ENCODE assay signal across 8 cellular contexts in genomic region chr9:131503626-131504465, GRCh38. TPM values are rescaled to one million over a fixed set of nuclear protein-coding genes. Genes with fewer than 3 reads are reported as not detected.
DNase-seq lines count a peak whose midpoint lies in the region; ATAC-seq and TF ChIP-seq lines count a peak whose summit lies in the region.

No MANE protein-coding gene starts in this region.

- no peaks in the 10 kb centered on the region for H3K27me3 Mint-ChIP-seq in activated naive CD8-positive, alpha-beta T cell treated with anti-CD3 and anti-CD28 coated beads, Interleukin-2, amount 50 U/mL, for 24 hours
- peaks cover 10 to 24% (median 14%) of the 10 kb centered on the region in 3 donors for H3K27me3 Mint-ChIP-seq in immature natural killer cell (ENCODE audit: low read depth in 3 of 3)

- no peaks in the 10 kb centered on the region for H3K9me3 Mint-ChIP-seq in activated naive CD8-positive, alpha-beta T cell treated with anti-CD3 and anti-CD28 coated beads, Interleukin-2, amount 50 U/mL, for 24 hours
- no peaks in the 10 kb centered on the region for H3K9me3 Mint-ChIP-seq in immature natural killer cell

- H3K9ac ChIP-seq in SK-N-MC (ENCODE audit: insufficient read length): peak overlapping the region; percentile 93

- H3K4me3 Mint-ChIP-seq in activated naive CD8-positive, alpha-beta T cell treated with anti-CD3 and anti-CD28 coated beads, Interleukin-2, amount 50 U/mL, for 24 hours: peak overlapping the region; percentile 93
- H3K4me3 Mint-ChIP-seq in immature natural killer cell: peak overlapping the region; percentile 88 to 93 (median 92)

- no peaks in the 10 kb centered on the region for H3K27me3 ChIP-seq in cardiac muscle cell

- H3K36me3 ChIP-seq in cardiac muscle cell: peaks cover 15% of the 10 kb centered on the region
- H3K36me3 ChIP-seq in SK-N-MC (ENCODE audit: insufficient read depth, low read length): peaks cover 7% of the 10 kb centered on the region

- peaks cover 60% of the 10 kb centered on the region for H3K4me1 Mint-ChIP-seq in activated naive CD8-positive, alpha-beta T cell treated with anti-CD3 and anti-CD28 coated beads, Interleukin-2, amount 50 U/mL, for 24 hours
- peaks cover 40 to 50% of the 10 kb centered on the region in 2 donors for H3K4me1 Mint-ChIP-seq in immature natural killer cell

- peaks cover 7% of the 10 kb centered on the region for H3K4me1 ChIP-seq in cardiac muscle cell (ENCODE audit: low read depth)

- DNase-seq in cardiac muscle cell (ENCODE audit: low read depth in 1 of 2, low spot score in 1 of 2) (peak in 1 of 2 donors; percentile 7), Right ventricle myocardium inferior (ENCODE audit: missing footprints) (no peak), SK-N-MC (ENCODE audit: low read depth, low spot score) (no peak), immature natural killer cell (peak in 2 of 3 donors; percentile 19 to 20)
- peak; percentile 75 for DNase-seq in activated naive CD8-positive, alpha-beta T cell treated with anti-CD3 and anti-CD28 coated beads, Interleukin-2, amount 50 U/mL, for 24 hours
- DNase-seq in stimulated activated CD4-positive, alpha-beta T cell treated with anti-CD3 and anti-CD28 coated beads, Interleukin-2, amount 100 ng/mL, for 24 hours: peak; percentile 73 to 76

- H3K9me3 ChIP-seq in cardiac muscle cell (ENCODE audit: low read depth): no peaks in the 10 kb centered on the region
- no peaks in the 10 kb centered on the region for H3K9me3 ChIP-seq in SK-N-MC (ENCODE audit: low read depth, low read length)

- intact Hi-C loops in Right ventricle myocardium inferior (cut with DNase I): no loop called here

- peak overlapping the region; percentile 81 for H3K27ac Mint-ChIP-seq in activated naive CD8-positive, alpha-beta T cell treated with anti-CD3 and anti-CD28 coated beads, Interleukin-2, amount 50 U/mL, for 24 hours
- H3K27ac Mint-ChIP-seq in immature natural killer cell: peak overlapping the region in 5 of 6 donors; percentile 76 to 81 (median 80)

- H3K27ac ChIP-seq in cardiac muscle cell (peak overlapping the region; percentile 80), SK-N-MC (no peak overlapping the region)

- TF ChIP-seq CTCF in cardiac muscle cell (IDR thresholded peaks at IDR 0.05; ENCODE audit: low read depth, low read length): no peak

- ATAC-seq in Right ventricle myocardium inferior: no peak
- ATAC-seq in activated naive CD8-positive, alpha-beta T cell treated with anti-CD3 and anti-CD28 coated beads, Interleukin-2, amount 50 U/mL, for 24 hours: peak; percentile 69
- ATAC-seq in GM21737 (IDR thresholded peaks at IDR 0.05; ENCODE audit: unreplicated experiment): no peak
- no peak for ATAC-seq in HG03196 (IDR thresholded peaks at IDR 0.05; ENCODE audit: unreplicated experiment)

- peaks cover 9% of the 10 kb centered on the region for H3K36me3 Mint-ChIP-seq in activated naive CD8-positive, alpha-beta T cell treated with anti-CD3 and anti-CD28 coated beads, Interleukin-2, amount 50 U/mL, for 24 hours (ENCODE audit: low read depth)
- peaks cover 0 to 16% (median 4%) of the 10 kb centered on the region in 3 donors for H3K36me3 Mint-ChIP-seq in immature natural killer cell

- H3K4me3 ChIP-seq in cardiac muscle cell: peak overlapping the region; percentile 100
- peak overlapping the region; percentile 96 for H3K4me3 ChIP-seq in SK-N-MC

RNA-seq across cellular contexts. Expression of gene POMT1, which starts 1.1 kb away (rescaled TPM):
- total RNA-seq in cardiac muscle cell (41.9 and 55.0 TPM in 2 replicates), Right ventricle myocardium inferior (21.2 TPM)
- polyA plus RNA-seq in cardiac muscle cell (37.4 and 60.6 TPM in 2 replicates), immature natural killer cell (10 to 100 TPM in 1 of 3 donors, 1 to 10 TPM in 2; 4.8 to 10.4 (median 8.0) TPM)

RNA-seq across cellular contexts. Expression of gene UCK1, which starts 27.2 kb away (rescaled TPM):
- total RNA-seq in cardiac muscle cell (39.5 and 57.1 TPM in 2 replicates), Right ventricle myocardium inferior (23.5 TPM)
- polyA plus RNA-seq in cardiac muscle cell (45.4 and 48.8 TPM in 2 replicates), immature natural killer cell (10 to 100 TPM; 27.3 to 34.7 (median 33.7) TPM)

RNA-seq across cellular contexts. Expression of gene PRRT1B, which starts 41.5 kb away (rescaled TPM):
- total RNA-seq in cardiac muscle cell (not detected in 2 replicates), Right ventricle myocardium inferior (not detected)
- polyA plus RNA-seq in cardiac muscle cell (not detected in 2 replicates), immature natural killer cell (not detected)

Comparison
In these comparisons a context has a peak if more than half of its experiments do, and no peak if none do; other contexts are left out.
1. DNase-seq: peak in activated naive CD8-positive, alpha-beta T cell treated with anti-CD3 and anti-CD28 coated beads, Interleukin-2, amount 50 U/mL, for 24 hours (single experiment), immature natural killer cell (2 of 3) and stimulated activated CD4-positive, alpha-beta T cell treated with anti-CD3 and anti-CD28 coated beads, Interleukin-2, amount 100 ng/mL, for 24 hours (2 of 2); none in Right ventricle myocardium inferior (single experiment) and SK-N-MC (single experiment).